Comparison of ENCODE assay signal across 2 cellular contexts in genomic region chr17:21525464-21526130, GRCh38.
TF ChIP-seq lines count a peak whose summit lies in the region.

No MANE protein-coding gene starts in this region.

TF ChIP-seq in SK-N-SH treated with all-trans-retinoic acid at 6 μM for 48 hours, 23 proteins besides CTCF, POLR2A, EP300 and RAD21:
- no peak for TF ChIP-seq GLIS3 (CRISPR knock-in tag; IDR thresholded peaks at IDR 0.05)
- no peak for TF ChIP-seq ZNF565 (CRISPR knock-in tag; conservative IDR thresholded peaks at IDR 0.05; ENCODE audit: low read depth)
- TF ChIP-seq ZFP3 (CRISPR knock-in tag; IDR thresholded peaks at IDR 0.05), result no peak
- TF ChIP-seq ZC3H10 (CRISPR knock-in tag; IDR thresholded peaks at IDR 0.05), result no peak
- no peak for TF ChIP-seq POU6F1 (CRISPR knock-in tag; IDR thresholded peaks at IDR 0.05; ENCODE audit: borderline replicate concordance, low read depth)

TF ChIP-seq in SK-N-SH, 30 proteins besides CTCF, POLR2A, EP300 and RAD21:
- TF ChIP-seq RFX5 (IDR thresholded peaks at IDR 0.05; ENCODE audit: low read length) (no peak), TAF1 (IDR thresholded peaks at IDR 0.05; ENCODE audit: borderline replicate concordance, low read depth, low read length) (no peak), POLR2AphosphoS5 (IDR thresholded peaks at IDR 0.05; ENCODE audit: low read depth, low read length) (no peak), EZH2phosphoT487 (IDR thresholded peaks at IDR 0.05; ENCODE audit: borderline replicate concordance, low read depth) (no peak)
